In the genomic region with DNA sequence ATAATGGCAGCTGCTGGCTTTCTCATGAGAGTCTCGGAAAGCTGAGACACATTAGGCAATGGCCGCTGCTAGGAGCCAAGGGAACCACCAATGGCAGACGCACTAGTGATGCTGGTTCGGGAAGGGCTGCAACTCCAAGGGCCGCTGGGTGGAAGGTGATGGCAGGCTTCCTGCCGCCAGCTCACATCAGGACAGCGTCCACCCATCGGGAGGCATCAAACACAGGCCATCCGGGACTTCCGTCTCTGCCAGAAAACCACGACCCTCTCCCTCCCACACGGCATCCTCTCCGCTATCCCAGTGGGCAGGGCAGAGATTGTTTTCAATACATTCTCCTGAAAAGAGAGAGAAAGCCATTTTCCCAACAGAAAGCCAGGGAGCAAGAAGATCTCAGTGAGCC, we compare ENCODE assay signal across 29 cellular contexts. TPM values are rescaled to one million over a fixed set of nuclear protein-coding genes. Genes with fewer than 3 reads are reported as not detected.
"Had no signal": no experiment of that assay in that cellular context is flagged by ENCODE, and none has a peak within 500 bp of the region (broad histone marks: within the 10 kb centered on the region; RNA-seq: fewer than 3 reads in every experiment).

No MANE protein-coding gene starts in this region.

- H3K36me3 Mint-ChIP-seq: activated naive CD8-positive, alpha-beta T cell; WTC11 had no signal

- H3K4me3 Mint-ChIP-seq: activated CD4-positive, alpha-beta memory T cell treated with anti-CD3 and anti-CD28 coated beads, Interleukin-2, amount 10 ng/mL, durations not matched to agents 7 days and 5 days; activated CD4-positive, alpha-beta T cell treated with anti-CD3 and anti-CD28 coated beads, Interleukin-2, amount 10 ng/mL, durations not matched to agents 7 days and 5 days; activated naive CD8-positive, alpha-beta T cell; activated T-cell treated with anti-CD3 and anti-CD28 coated beads, Interleukin-2, amount 50 U/mL, for 4 hours; activated T-helper 17 cell treated with anti-CD3 and anti-CD28 coated beads, Interleukin-2, amount 50 U/mL, for 72 hours; effector memory CD8-positive, alpha-beta T cell; WTC11 had no signal

- H3K9me3 Mint-ChIP-seq: activated CD4-positive, alpha-beta memory T cell treated with anti-CD3 and anti-CD28 coated beads, Interleukin-2, amount 10 ng/mL, durations not matched to agents 7 days and 5 days; activated T-cell treated with anti-CD3 and anti-CD28 coated beads, Interleukin-2, amount 50 U/mL, for 4 hours had no signal

- H3K36me3 ChIP-seq: brain microvascular endothelial cell, esophagus squamous epithelium, gastroesophageal sphincter, heart right ventricle had no signal

- H3K4me3 ChIP-seq: esophagus squamous epithelium, gastroesophageal sphincter, heart right ventricle had no signal

- H3K27ac ChIP-seq: brain microvascular endothelial cell, esophagus squamous epithelium, gastroesophageal sphincter, heart right ventricle, VCaP had no signal

- H3K4me1 ChIP-seq: gastroesophageal sphincter had no signal

- DNase-seq: activated CD4-positive, alpha-beta memory T cell treated with anti-CD3 and anti-CD28 coated beads, Interleukin-2, amount 10 ng/mL, durations not matched to agents 7 days and 5 days; activated CD4-positive, alpha-beta T cell treated with anti-CD3 and anti-CD28 coated beads for 1 hour; activated CD4-positive, alpha-beta T cell treated with anti-CD3 and anti-CD28 coated beads for 4 hours; activated CD4-positive, alpha-beta T cell treated with anti-CD3 and anti-CD28 coated beads, Interleukin-2, amount 10 ng/mL, durations not matched to agents 7 days and 5 days; activated CD4-positive, alpha-beta T cell treated with anti-CD3 and anti-CD28 coated beads, Interleukin-2, amount 50 U/mL, for 4 hours; activated CD8-positive, alpha-beta memory T cell treated with anti-CD3 and anti-CD28 coated beads for 24 hours; activated effector memory CD4-positive, alpha-beta T cell treated with Interleukin-2 at 50 U/mL for 16 hours; activated gamma-delta T cell treated with Interleukin-2 at 50 U/mL for 16 hours; activated naive CD4-positive, alpha-beta T cell treated with anti-CD3 and anti-CD28 coated beads, Interleukin-2, amount 50 U/mL, for 16 hours; activated naive CD4-positive, alpha-beta T cell treated with Interleukin-2 at 50 U/mL for 16 hours; activated T-cell treated with anti-CD3 and anti-CD28 coated beads, Interleukin-2, amount 50 U/mL, for 4 hours; amniotic stem cell; anterior cingulate cortex; brain microvascular endothelial cell; cortex of kidney; dermis blood vessel endothelial cell; effector CD4-positive, alpha-beta T cell; effector memory CD8-positive, alpha-beta T cell; erythroblast; esophagus squamous epithelium; foreskin melanocyte; heart right ventricle; T-helper 2 cell had no signal

- H3K27ac Mint-ChIP-seq: activated CD4-positive, alpha-beta memory T cell treated with anti-CD3 and anti-CD28 coated beads, Interleukin-2, amount 10 ng/mL, durations not matched to agents 7 days and 5 days; activated CD4-positive, alpha-beta T cell treated with anti-CD3 and anti-CD28 coated beads, Interleukin-2, amount 10 ng/mL, durations not matched to agents 7 days and 5 days; activated naive CD8-positive, alpha-beta T cell; activated T-helper 17 cell treated with anti-CD3 and anti-CD28 coated beads, Interleukin-2, amount 50 U/mL, for 72 hours; effector memory CD8-positive, alpha-beta T cell; WTC11 had no signal

- ATAC-seq: activated T-cell treated with anti-CD3 and anti-CD28 coated beads, Interleukin-2, amount 50 U/mL, for 4 hours; activated T-helper 17 cell treated with anti-CD3 and anti-CD28 coated beads, Interleukin-2, amount 50 U/mL, for 72 hours; effector memory CD8-positive, alpha-beta T cell; gastroesophageal sphincter; heart right ventricle; WTC11 had no signal

- H3K9me3 ChIP-seq: esophagus squamous epithelium, gastroesophageal sphincter, heart right ventricle had no signal

- H3K27me3 ChIP-seq: brain microvascular endothelial cell, esophagus squamous epithelium, gastroesophageal sphincter, heart right ventricle had no signal

RNA-seq across cellular contexts. Expression of gene EGFR, which starts 27.5 kb away (rescaled TPM):
- total RNA-seq: activated CD4-positive, alpha-beta memory T cell treated with anti-CD3 and anti-CD28 coated beads, Interleukin-2, amount 10 ng/mL, durations not matched to agents 7 days and 5 days; activated CD4-positive, alpha-beta T cell treated with anti-CD3 and anti-CD28 coated beads, Interleukin-2, amount 10 ng/mL, durations not matched to agents 7 days and 5 days; T-helper 1 cell treated with Interleukin-12 subunit alpha and Interleukin-12 subunit beta and Interleukin-4 antibody, amounts not matched to agents 30 ng/mL and 1 ng/mL, for 36 hours had no signal
